10 cellular contexts compared by ENCODE assay signal in the genomic region with DNA sequence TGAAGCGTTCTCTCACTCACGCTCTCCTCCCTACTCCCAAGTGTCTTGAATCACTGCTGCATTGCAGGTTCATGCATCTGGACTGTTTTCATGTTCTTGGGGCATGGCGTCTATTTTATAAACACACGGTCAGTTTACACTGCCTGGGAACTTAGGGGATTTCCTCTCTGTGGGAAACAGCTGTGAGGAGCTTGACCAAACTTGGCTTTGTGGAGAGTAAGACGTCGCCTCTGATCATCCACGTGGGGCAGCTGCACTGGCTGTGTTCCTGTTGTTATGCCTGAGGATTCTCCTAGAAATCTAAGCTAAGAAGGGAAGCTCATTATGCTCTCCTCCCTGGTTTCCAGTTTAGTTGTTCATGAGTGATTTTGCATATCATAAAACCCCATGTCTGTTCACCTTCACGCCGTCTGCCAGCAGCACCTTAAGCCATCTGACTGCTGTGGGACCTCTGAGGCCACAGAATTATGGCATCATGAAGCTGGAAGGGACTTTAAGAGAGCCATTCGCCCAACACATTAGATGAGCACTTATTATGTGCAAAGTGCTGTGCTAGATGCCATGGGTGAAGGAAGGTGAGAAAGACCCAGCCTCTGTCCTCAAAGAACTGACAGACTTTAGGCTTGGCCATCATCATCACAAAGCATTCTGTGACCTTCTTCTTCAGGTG. TPM values are rescaled to one million over a fixed set of nuclear protein-coding genes. Genes with fewer than 3 reads are reported as not detected.
DNase-seq lines count a peak whose midpoint lies in the region; ATAC-seq and TF ChIP-seq lines count a peak whose summit lies in the region.
"Had no signal": no experiment of that assay in that cellular context is flagged by ENCODE, and none has a peak within 500 bp of the region (broad histone marks: within the 10 kb centered on the region; RNA-seq: fewer than 3 reads in every experiment).

No MANE protein-coding gene starts in this region.

- H3K4me3 Mint-ChIP-seq in CD4-positive, alpha-beta T cell: no peak overlapping the region

- no peak for DNase-seq in CD4-positive, alpha-beta T cell
- DNase-seq in esophagus muscularis mucosa (ENCODE audit: extremely low spot score) (no peak), sciatic nerve (ENCODE audit: low spot score) (peak; percentile 81), NCI-H2029 (lab: John Stamatoyannopoulos, UW) (no peak)
- DNase-seq in effector memory CD4-positive, alpha-beta T cell: no peak
- no peak for DNase-seq in activated CD8-positive, alpha-beta memory T cell treated with anti-CD3 and anti-CD28 coated beads for 24 hours

- H3K36me3 ChIP-seq in KOPT-K1 (ENCODE audit: insufficient read depth, low read length) (no peaks in the 10 kb centered on the region), esophagus muscularis mucosa (no peaks in the 10 kb centered on the region)
- no peaks in the 10 kb centered on the region for H3K36me3 ChIP-seq in effector memory CD4-positive, alpha-beta T cell (ENCODE audit: control insufficient read depth, insufficient read depth, low read length)
- H3K36me3 ChIP-seq: thoracic aorta had no signal

- CTCF ChIA-PET in CD4-positive, alpha-beta T cell (lab: Charles Lee): interaction anchor here (2.3 kb wide), 1 partner anchor 11 kb away, joined by 10 read pairs; no protein-coding TSS in a partner anchor

- no peaks in the 10 kb centered on the region for H3K27me3 ChIP-seq in CD4-positive, alpha-beta T cell (ENCODE audit: control insufficient read depth, insufficient read depth, low read length)
- H3K27me3 ChIP-seq in esophagus muscularis mucosa: no peaks in the 10 kb centered on the region
- no peaks in the 10 kb centered on the region for H3K27me3 ChIP-seq in effector memory CD4-positive, alpha-beta T cell (replicated peaks; ENCODE audit: control insufficient read depth, insufficient read depth, low read length, poor library complexity, severe bottlenecking)

- no peaks in the 10 kb centered on the region for H3K36me3 Mint-ChIP-seq in CD4-positive, alpha-beta T cell (ENCODE audit: low read depth)

- H3K27ac ChIP-seq in CD4-positive, alpha-beta T cell (ENCODE audit: low read depth, low read length): no peak overlapping the region
- H3K27ac ChIP-seq in KOPT-K1 (ENCODE audit: low read depth, low read length, poor library complexity, severe bottlenecking): peak overlapping the region; percentile 63
- peak overlapping the region; percentile 24 to 77 (median 63) for H3K27ac ChIP-seq in esophagus muscularis mucosa (replicated peaks in 1 of 4)
- H3K27ac ChIP-seq in effector memory CD4-positive, alpha-beta T cell (ENCODE audit: insufficient read depth, low read length, poor library complexity, severe bottlenecking): no peak overlapping the region

- H3K9me3 ChIP-seq in CD4-positive, alpha-beta T cell (ENCODE audit: control insufficient read depth, low read length): no peaks in the 10 kb centered on the region
- H3K9me3 ChIP-seq in KOPT-K1 (ENCODE audit: insufficient read depth, low read length, poor library complexity, severe bottlenecking) (no peaks in the 10 kb centered on the region), esophagus muscularis mucosa (no peaks in the 10 kb centered on the region)
- H3K9me3 ChIP-seq in effector memory CD4-positive, alpha-beta T cell (ENCODE audit: control insufficient read depth, low read length): no peaks in the 10 kb centered on the region
- H3K9me3 ChIP-seq: thoracic aorta had no signal

- ATAC-seq in CD4-positive, alpha-beta T cell (ENCODE audit: poor library complexity): no peak
- peak; percentile 20 for ATAC-seq in GM21390 (IDR thresholded peaks at IDR 0.05; ENCODE audit: unreplicated experiment)
- ATAC-seq in sciatic nerve: peak; percentile 93
- ATAC-seq: HCT116 had no signal

- peaks cover 18 to 39% (median 36%) of the 10 kb centered on the region in 4 donors for H3K4me1 ChIP-seq in esophagus muscularis mucosa
- peaks cover 7% of the 10 kb centered on the region for H3K4me1 ChIP-seq in effector memory CD4-positive, alpha-beta T cell (ENCODE audit: control insufficient read depth, insufficient read depth, low read length, poor library complexity, severe bottlenecking)

- peak overlapping the region; percentile 31 for H3K27ac Mint-ChIP-seq in CD4-positive, alpha-beta T cell

- no peak for TF ChIP-seq EP300 in esophagus muscularis mucosa (IDR thresholded peaks at IDR 0.05)

- peaks cover 47% of the 10 kb centered on the region for H3K4me1 Mint-ChIP-seq in CD4-positive, alpha-beta T cell (ENCODE audit: low read depth)

- TF ChIP-seq CTCF in CD4-positive, alpha-beta T cell (IDR thresholded peaks at IDR 0.05): no peak
- no peak for TF ChIP-seq CTCF in esophagus muscularis mucosa (IDR thresholded peaks at IDR 0.05)

- no peaks in the 10 kb centered on the region for H3K9me3 Mint-ChIP-seq in CD4-positive, alpha-beta T cell

- intact Hi-C loops in CD4-positive, alpha-beta T cell (cut with DNase I, micrococcal nuclease): loop anchor here in 1 of 2 experiments (5.0 kb wide), 1 partner anchor 46 kb away; no protein-coding TSS in a partner anchor
- intact Hi-C loops in esophagus muscularis mucosa (cut with DNase I) (no loop called here), sciatic nerve (cut with DNase I) (no loop called here)

- TF ChIP-seq POLR2A in esophagus muscularis mucosa (IDR thresholded peaks at IDR 0.05; ENCODE audit: low read depth): no peak

- WGBS in esophagus muscularis mucosa: 29% methylated on average over 10 of the region's 10 CpGs

- POLR2A ChIA-PET in CD4-positive, alpha-beta T cell (lab: Charles Lee): interaction anchor here (0.7 kb wide), 1 partner anchor 39 kb away, joined by 3 read pairs; a partner anchor contains a TSS

- H3K27me3 Mint-ChIP-seq in CD4-positive, alpha-beta T cell: no peaks in the 10 kb centered on the region

- no peak overlapping the region for H3K4me3 ChIP-seq in esophagus muscularis mucosa
- H3K4me3 ChIP-seq in effector memory CD4-positive, alpha-beta T cell (ENCODE audit: insufficient read depth, low read depth, low read length, poor library complexity, severe bottlenecking): no peak overlapping the region
- H3K4me3 ChIP-seq: thoracic aorta had no signal

RNA-seq across cellular contexts. Expression of a gene that starts 38.8 kb away (rescaled TPM):
- under 1 TPM; 0.52 to 0.78 TPM for total RNA-seq in CD4-positive, alpha-beta T cell
- total RNA-seq in esophagus muscularis mucosa (under 1 TPM in 2 of 4 donors, not detected in 2; 0.17 TPM), sciatic nerve (1.2 TPM)
- total RNA-seq: thoracic aorta had no signal

Comparison
In these comparisons a context has a peak if more than half of its experiments do, and no peak if none do; other contexts are left out.
1. H3K27ac ChIP-seq: peak in KOPT-K1 (single experiment) and esophagus muscularis mucosa (4 of 4); none in CD4-positive, alpha-beta T cell (single experiment) and effector memory CD4-positive, alpha-beta T cell (single experiment).